12 cellular contexts compared by ENCODE assay signal in genomic region chr7:92740713-92741126, GRCh38.
DNase-seq lines count a peak whose midpoint lies in the region; ATAC-seq and TF ChIP-seq lines count a peak whose summit lies in the region.
"Had no signal": no experiment of that assay in that cellular context is flagged by ENCODE, and none has a peak within 500 bp of the region (broad histone marks: within the 10 kb centered on the region; RNA-seq: fewer than 3 reads in every experiment).

No MANE protein-coding gene starts in this region.

- no peaks in the 10 kb centered on the region for H3K27me3 Mint-ChIP-seq in CD8-positive, alpha-beta T cell (ENCODE audit: low read depth)
- H3K27me3 Mint-ChIP-seq: activated CD4-positive, alpha-beta memory T cell treated with anti-CD3 and anti-CD28 coated beads, Interleukin-2, amount 10 ng/mL, durations not matched to agents 7 days and 5 days had no signal

- no peak for TF ChIP-seq CTCF in omental fat pad (IDR thresholded peaks at IDR 0.05)
- TF ChIP-seq CTCF in CD8-positive, alpha-beta T cell (IDR thresholded peaks at IDR 0.05) = no peak

- H3K36me3 ChIP-seq in CD8-positive, alpha-beta T cell (ENCODE audit: insufficient read depth, low read length) = no peaks in the 10 kb centered on the region
- H3K36me3 ChIP-seq: neutrophil had no signal

- no peak overlapping the region for H3K27ac Mint-ChIP-seq in CD8-positive, alpha-beta T cell
- H3K27ac Mint-ChIP-seq: activated CD4-positive, alpha-beta memory T cell treated with anti-CD3 and anti-CD28 coated beads, Interleukin-2, amount 10 ng/mL, durations not matched to agents 7 days and 5 days had no signal

- H3K9me3 ChIP-seq in CD8-positive, alpha-beta T cell (ENCODE audit: low read length) = no peaks in the 10 kb centered on the region
- H3K9me3 ChIP-seq: neutrophil had no signal

- DNase-seq in EH (ENCODE audit: low read depth) (peak; percentile 92), NCI-H69 (lab: John Stamatoyannopoulos, UW) (peak; percentile 60), epithelial cell of prostate (ENCODE audit: low read depth, low spot score) (peak; percentile 49), omental fat pad (ENCODE audit: low spot score) (no peak), NCI-H2029 treated with DMSO at 0.1 percent for 48 hours (lab: John Stamatoyannopoulos, UW) (no peak)
- DNase-seq in CD8-positive, alpha-beta T cell = no peak
- DNase-seq: activated CD4-positive, alpha-beta memory T cell treated with anti-CD3 and anti-CD28 coated beads, Interleukin-2, amount 10 ng/mL, durations not matched to agents 7 days and 5 days; NCI-H2081 had no signal

- H3K4me1 ChIP-seq in CD8-positive, alpha-beta T cell (ENCODE audit: insufficient read depth, low read length) = no peaks in the 10 kb centered on the region

- no peak overlapping the region for H3K4me3 ChIP-seq in CD8-positive, alpha-beta T cell (ENCODE audit: low read depth, low read length)

- H3K36me3 Mint-ChIP-seq in CD8-positive, alpha-beta T cell = peaks cover 13% of the 10 kb centered on the region

- ATAC-seq in omental fat pad (ENCODE audit: low FRiP score) (peak; percentile 71), HG03108 (IDR thresholded peaks at IDR 0.05; ENCODE audit: unreplicated experiment) (no peak), GM21717 (IDR thresholded peaks at IDR 0.05; ENCODE audit: unreplicated experiment) (no peak)
- no peak for ATAC-seq in CD8-positive, alpha-beta T cell

- intact Hi-C loops in CD8-positive, alpha-beta T cell (cut with DNase I, micrococcal nuclease) = no loop called here

- peak overlapping the region; percentile 69 for H3K27ac ChIP-seq in epithelial cell of prostate
- no peak overlapping the region for H3K27ac ChIP-seq in CD8-positive, alpha-beta T cell (ENCODE audit: low read depth, low read length)
- H3K27ac ChIP-seq: HL-60, neutrophil had no signal

- H3K4me1 Mint-ChIP-seq in CD8-positive, alpha-beta T cell (ENCODE audit: low read depth) = peaks cover 16% of the 10 kb centered on the region

- H3K4me3 Mint-ChIP-seq in CD8-positive, alpha-beta T cell = no peak overlapping the region
- H3K4me3 Mint-ChIP-seq: activated CD4-positive, alpha-beta memory T cell treated with anti-CD3 and anti-CD28 coated beads, Interleukin-2, amount 10 ng/mL, durations not matched to agents 7 days and 5 days had no signal

- POLR2A ChIA-PET in CD8-positive, alpha-beta T cell (lab: Charles Lee) = no interaction called here

- CTCF ChIA-PET in CD8-positive, alpha-beta T cell (lab: Charles Lee) = no interaction called here

- no peaks in the 10 kb centered on the region for H3K27me3 ChIP-seq in CD8-positive, alpha-beta T cell (ENCODE audit: insufficient read depth, low read length)
- H3K27me3 ChIP-seq: neutrophil had no signal

- no peaks in the 10 kb centered on the region for H3K9me3 Mint-ChIP-seq in CD8-positive, alpha-beta T cell

Comparison
In these comparisons a context has a peak if more than half of its experiments do, and no peak if none do; other contexts are left out.
1. DNase-seq: peak in EH (single experiment), NCI-H69 (single experiment) and epithelial cell of prostate (single experiment); none in omental fat pad (single experiment), NCI-H2029 treated with DMSO at 0.1 percent for 48 hours (single experiment) and CD8-positive, alpha-beta T cell (0 of 7).